Comparison of ENCODE assay signal across 1 cellular context in genomic region chr12:49041881-49042484, GRCh38.
TF ChIP-seq lines count a peak whose summit lies in the region.

No MANE protein-coding gene starts in this region.

TF ChIP-seq in K562, 482 proteins besides CTCF, POLR2A, EP300 and RAD21:
- TF ChIP-seq JUND (IDR thresholded peaks at IDR 0.05; ENCODE audit: borderline replicate concordance, low read depth, low read length): no peak
- no peak for TF ChIP-seq JUND (tag; IDR thresholded peaks at IDR 0.05; ENCODE audit: borderline replicate concordance, low read depth, low read length)
- peak; percentile 38; the same call in 1 of the 2 replicates for TF ChIP-seq POLR2G (IDR thresholded peaks at IDR 0.05; ENCODE audit: low read depth, low read length)
- no peak for TF ChIP-seq TEAD2 (tag; IDR thresholded peaks at IDR 0.05)
- no peak for TF ChIP-seq BHLHE40 (IDR thresholded peaks at IDR 0.05; ENCODE audit: low read length)
- TF ChIP-seq RCOR1 (IDR thresholded peaks at IDR 0.05; ENCODE audit: borderline replicate concordance in 1 of 2, low read depth in 2 of 2, low read length in 2 of 2): no peak
